Comparison of ENCODE assay signal across 35 cellular contexts in genomic region chr12:117293510-117293909, GRCh38.
"Had no signal": no experiment of that assay in that cellular context is flagged by ENCODE, and none has a peak within 500 bp of the region (broad histone marks: within the 10 kb centered on the region; RNA-seq: fewer than 3 reads in every experiment).

No MANE protein-coding gene starts in this region.

- H3K4me3 ChIP-seq: adrenal gland, ascending aorta, body of pancreas, breast epithelium, cardiac muscle cell had no signal

- H3K36me3 Mint-ChIP-seq: activated naive CD4-positive, alpha-beta T cell treated with anti-CD3 and anti-CD28 coated beads, Interleukin-2, amount 10 ng/mL, durations not matched to agents 7 days and 5 days; activated naive CD4-positive, alpha-beta T cell treated with anti-CD3 and anti-CD28 coated beads, Interleukin-2, amount 50 U/mL, for 24 hours; activated naive CD8-positive, alpha-beta T cell; activated naive CD8-positive, alpha-beta T cell treated with anti-CD3 and anti-CD28 coated beads for 36 hours; activated naive CD8-positive, alpha-beta T cell treated with anti-CD3 and anti-CD28 coated beads, Interleukin-2, amount 10 ng/mL, durations not matched to agents 7 days and 5 days; brain had no signal

- H3K4me3 Mint-ChIP-seq: activated naive CD4-positive, alpha-beta T cell treated with anti-CD3 and anti-CD28 coated beads for 36 hours; activated naive CD4-positive, alpha-beta T cell treated with anti-CD3 and anti-CD28 coated beads, Interleukin-2, amount 10 ng/mL, durations not matched to agents 7 days and 5 days; activated naive CD4-positive, alpha-beta T cell treated with anti-CD3 and anti-CD28 coated beads, Interleukin-2, amount 50 U/mL, for 24 hours; activated naive CD8-positive, alpha-beta T cell; activated naive CD8-positive, alpha-beta T cell treated with anti-CD3 and anti-CD28 coated beads for 36 hours; activated naive CD8-positive, alpha-beta T cell treated with anti-CD3 and anti-CD28 coated beads, Interleukin-2, amount 10 ng/mL, durations not matched to agents 7 days and 5 days; activated naive CD8-positive, alpha-beta T cell treated with anti-CD3 and anti-CD28 coated beads, Interleukin-2, amount 50 U/mL, for 24 hours; activated T-cell treated with anti-CD3 and anti-CD28 coated beads, Interleukin-2, amount 50 U/mL, for 4 hours; activated T-cell treated with anti-CD3 and anti-CD28 coated beads, Interleukin-2, amount 50 U/mL, for 72 hours; activated T-helper 1 cell treated with anti-CD3 and anti-CD28 coated beads, Interleukin-12 subunit alpha, Interleukin-12 subunit beta, Interleukin-2, Interleukin-4 antibody, amounts not matched to agents 30 ng/mL and 10 ng/mL and 1 ng/mL, durations not matched to agents 14 hours and 24 hours and 36 hours; activated T-helper 17 cell treated with anti-CD3 and anti-CD28 coated beads, Interleukin-2, amount 50 U/mL, for 72 hours; central memory CD8-positive, alpha-beta T cell had no signal

- H3K9me3 Mint-ChIP-seq: activated naive CD4-positive, alpha-beta T cell treated with anti-CD3 and anti-CD28 coated beads for 36 hours; activated naive CD4-positive, alpha-beta T cell treated with anti-CD3 and anti-CD28 coated beads, Interleukin-2, amount 10 ng/mL, durations not matched to agents 7 days and 5 days; activated naive CD8-positive, alpha-beta T cell treated with anti-CD3 and anti-CD28 coated beads for 36 hours; activated T-helper 1 cell treated with anti-CD3 and anti-CD28 coated beads, Interleukin-12 subunit alpha, Interleukin-12 subunit beta, Interleukin-2, Interleukin-4 antibody, amounts not matched to agents 30 ng/mL and 10 ng/mL and 1 ng/mL, durations not matched to agents 14 hours and 24 hours and 36 hours; activated T-helper 2 cell treated with anti-CD3 and anti-CD28 coated beads, Interferon-gamma antibody, Interleukin-2, Interleukin-4, amounts not matched to agents 10 μg/mL and 5 μg/mL and 100 μg/mL, durations not matched to agents 14 hours and 24 hours and 36 hours had no signal

- H3K27ac ChIP-seq: adrenal gland, ascending aorta, body of pancreas, brain microvascular endothelial cell, breast epithelium, cardiac muscle cell had no signal

- H3K4me1 ChIP-seq: adrenal gland, ascending aorta, body of pancreas, breast epithelium had no signal

- ATAC-seq: activated naive CD4-positive, alpha-beta T cell treated with anti-CD3 and anti-CD28 coated beads, Interleukin-2, amount 50 U/mL, for 72 hours; activated naive CD8-positive, alpha-beta T cell treated with anti-CD3 and anti-CD28 coated beads, Interleukin-2, amount 50 U/mL, for 24 hours; activated T-cell treated with anti-CD3 and anti-CD28 coated beads, Interleukin-2, amount 50 U/mL, for 4 hours; activated T-cell treated with anti-CD3 and anti-CD28 coated beads, Interleukin-2, amount 50 U/mL, for 72 hours; activated T-helper 17 cell treated with anti-CD3 and anti-CD28 coated beads, Interleukin-2, amount 50 U/mL, for 72 hours; body of pancreas had no signal

- H3K36me3 ChIP-seq: adrenal gland, ascending aorta, brain microvascular endothelial cell, breast epithelium, cardiac muscle cell had no signal

- H3K27ac Mint-ChIP-seq: activated naive CD4-positive, alpha-beta T cell treated with anti-CD3 and anti-CD28 coated beads for 36 hours; activated naive CD4-positive, alpha-beta T cell treated with anti-CD3 and anti-CD28 coated beads, Interleukin-2, amount 10 ng/mL, durations not matched to agents 7 days and 5 days; activated naive CD4-positive, alpha-beta T cell treated with anti-CD3 and anti-CD28 coated beads, Interleukin-2, amount 50 U/mL, for 24 hours; activated naive CD4-positive, alpha-beta T cell treated with anti-CD3 and anti-CD28 coated beads, Interleukin-2, amount 50 U/mL, for 72 hours; activated naive CD8-positive, alpha-beta T cell; activated naive CD8-positive, alpha-beta T cell treated with anti-CD3 and anti-CD28 coated beads for 36 hours; activated naive CD8-positive, alpha-beta T cell treated with anti-CD3 and anti-CD28 coated beads, Interleukin-2, amount 10 ng/mL, durations not matched to agents 7 days and 5 days; activated naive CD8-positive, alpha-beta T cell treated with anti-CD3 and anti-CD28 coated beads, Interleukin-2, amount 50 U/mL, for 24 hours; activated T-cell treated with anti-CD3 and anti-CD28 coated beads, Interleukin-2, amount 50 U/mL, for 72 hours; activated T-helper 1 cell treated with anti-CD3 and anti-CD28 coated beads, Interleukin-12 subunit alpha, Interleukin-12 subunit beta, Interleukin-2, Interleukin-4 antibody, amounts not matched to agents 30 ng/mL and 10 ng/mL and 1 ng/mL, durations not matched to agents 14 hours and 24 hours and 36 hours; activated T-helper 17 cell treated with anti-CD3 and anti-CD28 coated beads, Interleukin-2, amount 50 U/mL, for 72 hours; activated T-helper 2 cell treated with anti-CD3 and anti-CD28 coated beads, Interferon-gamma antibody, Interleukin-2, Interleukin-4, amounts not matched to agents 10 μg/mL and 5 μg/mL and 100 μg/mL, durations not matched to agents 14 hours and 24 hours and 36 hours; brain had no signal

- H3K27me3 ChIP-seq: ascending aorta, body of pancreas, brain microvascular endothelial cell, cardiac muscle cell had no signal

- H3K4me1 Mint-ChIP-seq: activated naive CD4-positive, alpha-beta T cell treated with anti-CD3 and anti-CD28 coated beads, Interleukin-2, amount 10 ng/mL, durations not matched to agents 7 days and 5 days; activated naive CD4-positive, alpha-beta T cell treated with anti-CD3 and anti-CD28 coated beads, Interleukin-2, amount 50 U/mL, for 24 hours; activated naive CD8-positive, alpha-beta T cell treated with anti-CD3 and anti-CD28 coated beads for 36 hours; activated naive CD8-positive, alpha-beta T cell treated with anti-CD3 and anti-CD28 coated beads, Interleukin-2, amount 10 ng/mL, durations not matched to agents 7 days and 5 days; activated naive CD8-positive, alpha-beta T cell treated with anti-CD3 and anti-CD28 coated beads, Interleukin-2, amount 50 U/mL, for 24 hours; activated T-helper 17 cell treated with anti-CD3 and anti-CD28 coated beads, Interleukin-2, amount 50 U/mL, for 72 hours; central memory CD8-positive, alpha-beta T cell had no signal

- DNase-seq: activated effector memory CD4-positive, alpha-beta T cell treated with anti-CD3 and anti-CD28 coated beads, Interleukin-2, amount 50 U/mL, for 16 hours; activated effector memory CD4-positive, alpha-beta T cell treated with Interleukin-2 at 50 U/mL for 16 hours; activated gamma-delta T cell; activated gamma-delta T cell treated with Interleukin-2 at 50 U/mL for 16 hours; activated naive CD4-positive, alpha-beta T cell; activated naive CD4-positive, alpha-beta T cell treated with anti-CD3 and anti-CD28 coated beads for 36 hours; activated naive CD4-positive, alpha-beta T cell treated with anti-CD3 and anti-CD28 coated beads, Interleukin-2, amount 10 ng/mL, durations not matched to agents 7 days and 5 days; activated naive CD4-positive, alpha-beta T cell treated with anti-CD3 and anti-CD28 coated beads, Interleukin-2, amount 50 U/mL, for 16 hours; activated naive CD4-positive, alpha-beta T cell treated with Interleukin-2 at 50 U/mL for 16 hours; activated naive CD8-positive, alpha-beta T cell treated with anti-CD3 and anti-CD28 coated beads for 36 hours; activated naive CD8-positive, alpha-beta T cell treated with anti-CD3 and anti-CD28 coated beads, Interleukin-2, amount 10 ng/mL, durations not matched to agents 7 days and 5 days; activated naive CD8-positive, alpha-beta T cell treated with anti-CD3 and anti-CD28 coated beads, Interleukin-2, amount 50 U/mL, for 24 hours; activated T-cell treated with anti-CD3 and anti-CD28 coated beads, Interleukin-2, amount 50 U/mL, for 4 hours; activated T-cell treated with anti-CD3 and anti-CD28 coated beads, Interleukin-2, amount 50 U/mL, for 48 hours; activated T-cell treated with anti-CD3 and anti-CD28 coated beads, Interleukin-2, amount 50 U/mL, for 72 hours; adrenal gland; amniotic stem cell; amygdala; anterior cingulate cortex; aorta; body of pancreas; brain microvascular endothelial cell; central memory CD4-positive, alpha-beta T cell; cerebellar nuclear complex had no signal

- H3K9me3 ChIP-seq: adrenal gland, ascending aorta, body of pancreas, breast epithelium had no signal
